In genomic region chr10:24665001-24665400, GRCh38 we compare ENCODE assay signal across 20 cellular contexts.
DNase-seq lines count a peak whose midpoint lies in the region; ATAC-seq and FAIRE-seq lines count a peak whose summit lies in the region.
"Had no signal": no experiment of that assay in that cellular context is flagged by ENCODE, and none has a peak within 500 bp of the region (broad histone marks: within the 10 kb centered on the region; RNA-seq: fewer than 3 reads in every experiment).

No MANE protein-coding gene starts in this region.

- FAIRE-seq in HTR-8/SVneo (lab: Jason Lieb, UNC): no peak
- FAIRE-seq: A549, RCC 7860 had no signal

- DNase-seq in Ammon's horn (ENCODE audit: low spot score) (peak; percentile 53), NCI-H1694 treated with DMSO at 0.1 percent for 48 hours (lab: John Stamatoyannopoulos, UW) (peak; percentile 64), cerebellar nuclear complex (lab: John Stamatoyannopoulos, UW) (peak; percentile 62 to 82), pons (ENCODE audit: low spot score) (peak; percentile 26), NCI-H510A treated with DMSO at 0.1 percent for 48 hours (lab: John Stamatoyannopoulos, UW) (no peak), HTR-8/SVneo (ENCODE audit: insufficient read length, low spot score) (no peak)
- DNase-seq: Calu3; CD8-positive, alpha-beta memory T cell; HCEC 1CT; NCI-H1048; NCI-H1417 treated with DMSO at 0.1 percent for 48 hours; NCI-H187 treated with DMSO at 0.1 percent for 48 hours; NCI-H510A; NCI-H774; SK-N-SH; SW 1271 had no signal

- no peak for ATAC-seq in HG03378 (IDR thresholded peaks at IDR 0.05; ENCODE audit: unreplicated experiment)
- ATAC-seq: A549, GM23338 had no signal

Comparison
In these comparisons a context has a peak if more than half of its experiments do, and no peak if none do; other contexts are left out.
1. DNase-seq: peak in Ammon's horn (single experiment), NCI-H1694 treated with DMSO at 0.1 percent for 48 hours (single experiment), cerebellar nuclear complex (2 of 2) and pons (single experiment); none in NCI-H510A treated with DMSO at 0.1 percent for 48 hours (single experiment) and HTR-8/SVneo (single experiment).